In the genomic region with DNA sequence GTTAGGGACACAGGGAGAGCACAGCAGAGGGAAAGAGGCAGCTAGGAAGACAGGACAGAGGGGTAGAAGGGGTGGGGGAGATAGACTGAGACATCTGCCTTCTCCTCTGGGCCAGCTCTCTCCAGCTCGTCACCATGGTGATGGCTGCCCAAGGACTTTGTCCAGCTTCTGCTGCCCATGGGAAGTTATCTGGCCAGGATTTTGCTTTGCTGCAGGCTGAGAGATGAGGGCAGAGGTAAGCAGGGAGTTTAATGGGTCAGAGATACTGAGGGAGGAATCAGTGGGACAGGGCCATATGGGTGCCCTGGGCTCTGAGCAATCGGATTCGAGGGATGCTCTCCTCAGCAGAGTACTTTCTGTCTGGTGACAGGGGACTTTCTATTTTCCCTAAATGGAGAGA, we compare ENCODE assay signal across 1 cellular context.
TF ChIP-seq lines count a peak whose summit lies in the region.

No MANE protein-coding gene starts in this region.

TF ChIP-seq in SK-N-SH, 30 proteins besides CTCF, POLR2A, EP300 and RAD21 (continued from another document):
- TF ChIP-seq MXI1 (IDR thresholded peaks at IDR 0.05; ENCODE audit: low read depth, low read length): no peak
- TF ChIP-seq RCOR1 (IDR thresholded peaks at IDR 0.05; ENCODE audit: low read length): no peak
- no peak for TF ChIP-seq USF2 (IDR thresholded peaks at IDR 0.05; ENCODE audit: borderline replicate concordance, low read depth, low read length)
- TF ChIP-seq NFIC (IDR thresholded peaks at IDR 0.05; ENCODE audit: borderline replicate concordance): no peak
- no peak for TF ChIP-seq SMC3 (IDR thresholded peaks at IDR 0.05; ENCODE audit: low read depth, low read length)
- TF ChIP-seq NRF1 (IDR thresholded peaks at IDR 0.05; ENCODE audit: low read depth, low read length): no peak
- TF ChIP-seq GATA2 (CRISPR knock-in tag; IDR thresholded peaks at IDR 0.05): no peak
